In the genomic region with DNA sequence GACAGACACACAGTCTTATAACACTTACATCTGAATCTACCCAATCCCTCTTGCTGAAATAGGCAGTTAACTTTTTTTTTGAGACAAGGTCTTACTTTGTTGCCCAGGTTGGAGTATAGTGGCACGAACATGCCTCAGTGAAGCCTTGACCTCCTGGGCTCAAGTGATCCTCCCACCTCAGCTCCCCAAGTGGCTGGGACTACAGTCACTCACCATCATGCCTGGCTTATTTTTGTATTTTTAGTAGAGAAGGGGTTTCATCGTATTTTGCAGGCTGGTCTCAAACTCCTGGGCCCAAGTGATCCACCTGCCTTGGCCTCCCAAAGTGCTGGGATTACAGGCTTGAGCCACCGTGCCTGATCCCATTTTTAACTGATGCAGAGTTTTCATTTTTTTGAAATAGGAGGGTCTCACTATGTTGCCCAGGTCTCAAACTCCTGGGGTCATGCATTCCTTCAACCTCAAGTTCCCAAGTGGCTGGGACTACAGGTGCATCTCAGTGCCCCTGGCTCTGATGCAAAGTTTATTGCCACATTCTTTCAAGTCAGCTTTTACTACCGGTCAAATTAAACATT, we compare ENCODE assay signal across 1 cellular context.
TF ChIP-seq lines count a peak whose summit lies in the region.

No MANE protein-coding gene starts in this region.

TF ChIP-seq in HepG2, 621 proteins besides CTCF, POLR2A, EP300 and RAD21:
- TF ChIP-seq, protein P1, sequence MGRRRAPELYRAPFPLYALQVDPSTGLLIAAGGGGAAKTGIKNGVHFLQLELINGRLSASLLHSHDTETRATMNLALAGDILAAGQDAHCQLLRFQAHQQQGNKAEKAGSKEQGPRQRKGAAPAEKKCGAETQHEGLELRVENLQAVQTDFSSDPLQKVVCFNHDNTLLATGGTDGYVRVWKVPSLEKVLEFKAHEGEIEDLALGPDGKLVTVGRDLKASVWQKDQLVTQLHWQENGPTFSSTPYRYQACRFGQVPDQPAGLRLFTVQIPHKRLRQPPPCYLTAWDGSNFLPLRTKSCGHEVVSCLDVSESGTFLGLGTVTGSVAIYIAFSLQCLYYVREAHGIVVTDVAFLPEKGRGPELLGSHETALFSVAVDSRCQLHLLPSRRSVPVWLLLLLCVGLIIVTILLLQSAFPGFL (CRISPR knock-in tag; IDR thresholded peaks at IDR 0.05) = no peak
- TF ChIP-seq ZNF121 (CRISPR knock-in tag; IDR thresholded peaks at IDR 0.05) (0 out of 2 replicates have a peak, but pooled peaks have one; percentile 56), ZBTB7B (CRISPR knock-in tag; IDR thresholded peaks at IDR 0.05) (no peak), EZH2 (conservative IDR thresholded peaks at IDR 0.05; ENCODE audit: low read depth, low read length) (no peak), FOXC1 (CRISPR knock-in tag; IDR thresholded peaks at IDR 0.05; ENCODE audit: borderline replicate concordance) (no peak)
- TF ChIP-seq, protein P2, sequence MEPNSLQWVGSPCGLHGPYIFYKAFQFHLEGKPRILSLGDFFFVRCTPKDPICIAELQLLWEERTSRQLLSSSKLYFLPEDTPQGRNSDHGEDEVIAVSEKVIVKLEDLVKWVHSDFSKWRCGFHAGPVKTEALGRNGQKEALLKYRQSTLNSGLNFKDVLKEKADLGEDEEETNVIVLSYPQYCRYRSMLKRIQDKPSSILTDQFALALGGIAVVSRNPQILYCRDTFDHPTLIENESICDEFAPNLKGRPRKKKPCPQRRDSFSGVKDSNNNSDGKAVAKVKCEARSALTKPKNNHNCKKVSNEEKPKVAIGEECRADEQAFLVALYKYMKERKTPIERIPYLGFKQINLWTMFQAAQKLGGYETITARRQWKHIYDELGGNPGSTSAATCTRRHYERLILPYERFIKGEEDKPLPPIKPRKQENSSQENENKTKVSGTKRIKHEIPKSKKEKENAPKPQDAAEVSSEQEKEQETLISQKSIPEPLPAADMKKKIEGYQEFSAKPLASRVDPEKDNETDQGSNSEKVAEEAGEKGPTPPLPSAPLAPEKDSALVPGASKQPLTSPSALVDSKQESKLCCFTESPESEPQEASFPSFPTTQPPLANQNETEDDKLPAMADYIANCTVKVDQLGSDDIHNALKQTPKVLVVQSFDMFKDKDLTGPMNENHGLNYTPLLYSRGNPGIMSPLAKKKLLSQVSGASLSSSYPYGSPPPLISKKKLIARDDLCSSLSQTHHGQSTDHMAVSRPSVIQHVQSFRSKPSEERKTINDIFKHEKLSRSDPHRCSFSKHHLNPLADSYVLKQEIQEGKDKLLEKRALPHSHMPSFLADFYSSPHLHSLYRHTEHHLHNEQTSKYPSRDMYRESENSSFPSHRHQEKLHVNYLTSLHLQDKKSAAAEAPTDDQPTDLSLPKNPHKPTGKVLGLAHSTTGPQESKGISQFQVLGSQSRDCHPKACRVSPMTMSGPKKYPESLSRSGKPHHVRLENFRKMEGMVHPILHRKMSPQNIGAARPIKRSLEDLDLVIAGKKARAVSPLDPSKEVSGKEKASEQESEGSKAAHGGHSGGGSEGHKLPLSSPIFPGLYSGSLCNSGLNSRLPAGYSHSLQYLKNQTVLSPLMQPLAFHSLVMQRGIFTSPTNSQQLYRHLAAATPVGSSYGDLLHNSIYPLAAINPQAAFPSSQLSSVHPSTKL (CRISPR knock-in tag; IDR thresholded peaks at IDR 0.05) = no peak
